1 cellular context compared by ENCODE assay signal in the genomic region with DNA sequence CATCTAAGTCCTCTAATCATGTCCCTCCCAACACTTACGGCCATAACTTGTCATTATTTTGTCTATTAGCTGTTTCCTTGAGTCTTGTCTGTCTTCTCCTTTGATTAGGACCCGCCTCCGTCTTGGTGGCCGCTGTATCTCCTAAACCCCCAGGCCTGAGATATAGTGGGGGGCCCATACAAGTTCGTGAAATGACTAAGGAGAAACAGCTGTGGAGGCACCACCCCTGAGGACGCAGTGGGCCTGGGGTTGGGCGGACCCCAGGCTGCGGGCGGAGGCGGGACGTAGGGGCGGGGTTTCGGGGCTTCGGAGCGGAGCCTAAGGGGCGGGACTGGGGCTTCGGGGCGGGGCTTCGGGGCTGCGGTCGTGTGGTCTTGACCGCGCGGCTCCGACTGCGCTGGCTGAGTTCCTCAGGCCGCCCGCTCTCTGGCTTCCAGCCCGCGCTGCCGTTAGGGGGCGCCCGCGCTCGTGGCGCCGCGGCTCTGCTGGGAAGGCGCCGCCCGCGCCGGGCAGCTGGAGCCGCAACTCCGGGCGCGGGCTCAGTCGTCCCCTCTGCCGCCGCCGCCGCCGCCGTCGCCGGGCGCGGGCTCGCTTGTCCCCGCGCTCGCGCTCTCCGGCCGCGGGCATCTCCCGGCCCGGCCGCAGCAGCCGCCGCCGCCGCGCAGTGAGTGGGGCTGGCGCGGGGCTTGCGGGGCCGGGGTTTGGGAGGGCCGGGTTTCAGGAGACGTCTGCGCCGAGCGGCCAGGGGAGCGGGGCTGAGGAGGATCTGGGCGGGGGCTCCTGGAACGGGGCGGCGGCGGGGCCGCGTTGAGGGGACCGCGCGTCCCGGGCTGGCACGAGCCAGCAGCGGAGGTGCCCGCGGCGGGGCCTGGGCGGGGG.
TF ChIP-seq lines count a peak whose summit lies in the region.

A gene (plus strand): TSS at position 591 of the 879 bp plus-strand sequence. CDS start 6,660 bp downstream, outside the sequence.

TF ChIP-seq in IMR-90, 13 proteins besides CTCF, POLR2A, EP300 and RAD21:
- TF ChIP-seq NFE2L2 (IDR thresholded peaks at IDR 0.05; ENCODE audit: low read depth, low read length) (no peak), SMC3 (IDR thresholded peaks at IDR 0.05; ENCODE audit: low read depth, low read length) (peak; percentile 61)
